ENCODE assay signal across 14 cellular contexts in genomic region chr18:50644146-50644545, GRCh38.
"Had no signal": no experiment of that assay in that cellular context is flagged by ENCODE, and none has a peak within 500 bp of the region (broad histone marks: within the 10 kb centered on the region; RNA-seq: fewer than 3 reads in every experiment).

No MANE protein-coding gene starts in this region.

- H3K4me1 ChIP-seq: SJCRH30 had no signal

- H3K27me3 ChIP-seq: SJCRH30 had no signal

- ATAC-seq: Right ventricle myocardium inferior had no signal

- DNase-seq: MV-4-11, NCI-H1048, NCI-H1417 treated with DMSO at 0.1 percent for 48 hours, NCI-H1694 treated with DMSO at 0.1 percent for 48 hours, NCI-H1930, NCI-H2081, NCI-H2107, NCI-H2227 treated with DMSO at 0.1 percent for 48 hours, NCI-H774, SHP77 treated with DMSO at 0.1 percent for 48 hours, SJCRH30 had no signal

- H3K4me3 ChIP-seq: SJCRH30 had no signal

- FAIRE-seq: HTR-8/SVneo had no signal

- H3K9me3 ChIP-seq: SJCRH30 had no signal

- H3K36me3 ChIP-seq: SJCRH30 had no signal

- H3K27ac ChIP-seq: HL-60, SJCRH30 had no signal
